21 cellular contexts compared by ENCODE assay signal in the genomic region with DNA sequence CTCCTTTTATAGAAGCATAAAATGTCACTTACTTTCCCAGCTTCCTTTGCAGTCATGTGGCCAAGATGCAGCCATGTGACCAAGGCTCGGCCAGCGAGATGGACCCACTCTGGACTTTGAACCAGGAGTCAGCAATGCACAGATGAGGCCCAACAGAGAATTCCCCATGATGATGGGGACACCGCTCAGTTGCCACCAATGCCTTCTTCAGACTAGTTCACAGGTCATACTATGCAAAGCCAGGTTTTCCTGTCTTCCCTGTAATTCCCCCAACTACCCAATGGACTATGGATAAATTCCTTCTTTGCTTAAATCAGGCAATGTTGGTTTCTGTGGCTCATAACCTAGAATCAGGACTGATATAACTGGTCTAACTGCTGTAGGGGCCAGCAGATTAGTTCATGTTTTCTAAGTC.
"Had no signal": no experiment of that assay in that cellular context is flagged by ENCODE, and none has a peak within 500 bp of the region (broad histone marks: within the 10 kb centered on the region; RNA-seq: fewer than 3 reads in every experiment).

No MANE protein-coding gene starts in this region.

- H3K27me3 ChIP-seq: foreskin keratinocyte, sigmoid colon, stomach, transverse colon had no signal

- ATAC-seq: effector memory CD8-positive, alpha-beta T cell; foreskin keratinocyte; psoas muscle had no signal

- DNase-seq: effector memory CD8-positive, alpha-beta T cell; foreskin keratinocyte; head of caudate nucleus; hypothalamus; kidney glomerular epithelial cell; mesendoderm; naive B cell; nephron progenitor cell; psoas muscle; retina; sigmoid colon; stimulated activated CD4-positive, alpha-beta T cell treated with anti-CD3 and anti-CD28 coated beads, Interleukin-2, amount 100 ng/mL, for 24 hours; stimulated activated CD4-positive, alpha-beta T cell treated with anti-CD3 and anti-CD28 coated beads, Interleukin-4, amount 100 ng/mL, for 4 hours; stimulated activated naive CD4-positive, alpha-beta T cell; stomach; substantia nigra; transverse colon had no signal

- H3K4me1 ChIP-seq: psoas muscle, sigmoid colon had no signal

- H3K9me3 ChIP-seq: psoas muscle, sigmoid colon, stomach, thoracic aorta, transverse colon had no signal

- H3K4me3 ChIP-seq: psoas muscle, sigmoid colon, skin epidermis, stomach, thoracic aorta, transverse colon had no signal

- FAIRE-seq: colon, islet of Langerhans had no signal

- H3K27ac ChIP-seq: foreskin keratinocyte, psoas muscle, sigmoid colon, stomach, thoracic aorta, transverse colon had no signal

- H3K36me3 ChIP-seq: sigmoid colon, stomach, thoracic aorta, transverse colon had no signal
